8 cellular contexts compared by ENCODE assay signal in the genomic region with DNA sequence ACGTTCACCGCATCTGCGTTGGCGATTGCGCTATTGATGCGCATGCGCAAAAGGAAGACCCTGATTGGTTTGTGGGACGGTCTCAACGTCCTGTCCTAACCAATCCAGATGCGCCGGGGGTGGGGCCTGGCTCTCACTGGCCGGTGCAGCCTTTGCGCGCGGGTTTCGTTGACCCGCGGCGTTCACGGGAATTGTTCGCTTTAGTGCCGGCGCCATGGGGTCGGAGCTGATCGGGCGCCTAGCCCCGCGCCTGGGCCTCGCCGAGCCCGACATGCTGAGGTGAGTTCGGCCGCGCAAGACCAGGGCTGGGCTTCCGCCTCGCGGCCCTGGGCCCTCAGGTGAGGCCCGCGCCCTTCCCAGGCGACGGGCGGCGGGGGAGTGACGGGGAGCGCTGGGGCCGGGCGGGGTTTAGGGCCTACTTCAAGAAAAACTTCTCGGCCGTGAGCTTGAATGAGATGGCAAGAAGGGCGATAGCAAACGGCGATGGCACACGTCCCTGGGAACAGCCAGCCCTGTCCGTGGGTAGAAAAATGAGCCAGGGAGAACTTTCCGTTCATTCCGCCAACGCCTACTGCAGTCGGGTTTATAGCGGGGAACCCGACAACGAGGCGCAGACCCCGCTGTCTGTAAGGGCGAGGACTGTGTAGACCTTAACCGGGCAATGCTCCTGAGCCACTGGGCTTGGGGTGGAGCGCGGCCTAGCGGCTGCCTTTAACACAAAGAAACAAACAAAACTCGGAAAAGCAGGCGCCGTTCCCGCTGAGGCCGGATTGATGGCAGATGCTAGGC. TPM values are rescaled to one million over a fixed set of nuclear protein-coding genes. Genes with fewer than 3 reads are reported as not detected.
DNase-seq lines count a peak whose midpoint lies in the region; ATAC-seq and TF ChIP-seq lines count a peak whose summit lies in the region.

A gene with protein sequence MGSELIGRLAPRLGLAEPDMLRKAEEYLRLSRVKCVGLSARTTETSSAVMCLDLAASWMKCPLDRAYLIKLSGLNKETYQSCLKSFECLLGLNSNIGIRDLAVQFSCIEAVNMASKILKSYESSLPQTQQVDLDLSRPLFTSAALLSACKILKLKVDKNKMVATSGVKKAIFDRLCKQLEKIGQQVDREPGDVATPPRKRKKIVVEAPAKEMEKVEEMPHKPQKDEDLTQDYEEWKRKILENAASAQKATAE (plus strand): TSS at position 168 of the 789 bp plus-strand sequence. CDS start 47 bp downstream, at position 215.

- H3K9ac ChIP-seq in SU-DHL-6 (ENCODE audit: low read length) = peak within 1 kb of the TSS; percentile 76

- TF ChIP-seq EP300 in upper lobe of left lung (IDR thresholded peaks at IDR 0.05) = no peak

- intact Hi-C loops in cardiac septum (cut with DNase I) = loop anchor here (2.0 to 5.0 kb wide), 2 partner anchors 68 to 141 kb away; partner anchors contain the start of gene C16orf87

- H3K79me2 ChIP-seq in SU-DHL-6 (ENCODE audit: insufficient read depth, low read length) = peaks cover 70% of the 10 kb centered on the region

- H3K4me3 Mint-ChIP-seq in activated naive CD8-positive, alpha-beta T cell treated with anti-CD3 and anti-CD28 coated beads, Interleukin-2, amount 50 U/mL, for 24 hours = no peak within 1 kb of the TSS

- peaks cover 20 to 38% (median 24%) of the 10 kb centered on the region in 4 donors for H3K4me1 ChIP-seq in upper lobe of left lung

- H3K27me3 ChIP-seq in SU-DHL-6 (ENCODE audit: low read length) (no peaks in the 10 kb centered on the region), upper lobe of left lung (no peaks in the 10 kb centered on the region)

- 1% methylated on average over 37 to 66 of the region's 73 CpGs for WGBS in upper lobe of left lung, 2 donors

- peak within 1 kb of the TSS; percentile 99 for H3K4me3 ChIP-seq in SU-DHL-6 (ENCODE audit: insufficient read depth, low read length, poor library complexity, severe bottlenecking)
- H3K4me3 ChIP-seq in upper lobe of left lung = peak within 1 kb of the TSS; percentile 73 to 96 (median 94)

- peaks cover 28% of the 10 kb centered on the region for H3K36me3 Mint-ChIP-seq in activated naive CD8-positive, alpha-beta T cell treated with anti-CD3 and anti-CD28 coated beads, Interleukin-2, amount 50 U/mL, for 24 hours (ENCODE audit: low read depth)

- ATAC-seq in HG02642 (IDR thresholded peaks at IDR 0.05; ENCODE audit: poor library complexity, unreplicated experiment) (peak; percentile 80), upper lobe of left lung (ENCODE audit: low FRiP score in 2 of 2) (peak; percentile 95 to 98)
- peak; percentile 87 for ATAC-seq in activated naive CD8-positive, alpha-beta T cell treated with anti-CD3 and anti-CD28 coated beads, Interleukin-2, amount 50 U/mL, for 24 hours

- no peaks in the 10 kb centered on the region for H3K27me3 Mint-ChIP-seq in activated naive CD8-positive, alpha-beta T cell treated with anti-CD3 and anti-CD28 coated beads, Interleukin-2, amount 50 U/mL, for 24 hours

- peak; percentile 99 for DNase-seq in NCI-H1105 treated with DMSO at 0.1 percent for 48 hours (lab: John Stamatoyannopoulos, UW)
- peak; percentile 97 for DNase-seq in activated naive CD8-positive, alpha-beta T cell treated with anti-CD3 and anti-CD28 coated beads, Interleukin-2, amount 50 U/mL, for 24 hours
- DNase-seq in cardiac septum (ENCODE audit: low spot score) = peak; percentile 99
- peak; percentile 97 for DNase-seq in pons (ENCODE audit: low spot score)
- peak; percentile 95 to 99 for DNase-seq in upper lobe of left lung

- H3K9me2 ChIP-seq in SU-DHL-6 (replicated peaks; ENCODE audit: insufficient read depth, low read length) = no peaks in the 10 kb centered on the region

- H3K9me3 ChIP-seq in SU-DHL-6 (ENCODE audit: insufficient read depth, low read length) (no peaks in the 10 kb centered on the region), upper lobe of left lung (no peaks in the 10 kb centered on the region)

- peak within 1 kb of the TSS; percentile 93 for H3K27ac ChIP-seq in SU-DHL-6 (ENCODE audit: low read depth, low read length)
- peak within 1 kb of the TSS; percentile 92 to 96 (median 94) for H3K27ac ChIP-seq in upper lobe of left lung

- H3K27ac Mint-ChIP-seq in activated naive CD8-positive, alpha-beta T cell treated with anti-CD3 and anti-CD28 coated beads, Interleukin-2, amount 50 U/mL, for 24 hours = no peak within 1 kb of the TSS

- peaks cover 29% of the 10 kb centered on the region for H3K4me1 Mint-ChIP-seq in activated naive CD8-positive, alpha-beta T cell treated with anti-CD3 and anti-CD28 coated beads, Interleukin-2, amount 50 U/mL, for 24 hours

- peaks cover 25% of the 10 kb centered on the region for H4K20me1 ChIP-seq in SU-DHL-6 (ENCODE audit: low read depth, low read length)

- H3K4me2 ChIP-seq in SU-DHL-6 (ENCODE audit: low read depth, low read length, poor library complexity, severe bottlenecking) = peak within 1 kb of the TSS; percentile 89

- TF ChIP-seq CTCF in GM12873 (IDR thresholded peaks at IDR 0.05; ENCODE audit: insufficient read depth, low read depth, low read length, missing control alignments) = peak; percentile 76
- TF ChIP-seq CTCF in SU-DHL-6 (IDR thresholded peaks at IDR 0.05; ENCODE audit: insufficient read depth, low read length, poor library complexity, severe bottlenecking) = peak; percentile 72
- TF ChIP-seq CTCF in upper lobe of left lung (IDR thresholded peaks at IDR 0.05) = peak in 4 of 6 experiments; percentile 3 to 54 (median 35)

- peaks cover 8% of the 10 kb centered on the region; the same call in 1 of the 2 replicates for H3F3A ChIP-seq in SU-DHL-6 (ENCODE audit: insufficient read depth)

- H3K36me3 ChIP-seq in SU-DHL-6 (ENCODE audit: low read length) (peaks cover 23% of the 10 kb centered on the region), upper lobe of left lung (no peaks in the 10 kb centered on the region)

- TF ChIP-seq POLR2A in upper lobe of left lung (IDR thresholded peaks at IDR 0.05) = no peak

- H2AFZ ChIP-seq in SU-DHL-6 (ENCODE audit: low read depth, low read length, severe bottlenecking) = peak within 1 kb of the TSS; percentile 92

- no peaks in the 10 kb centered on the region for H3K9me3 Mint-ChIP-seq in activated naive CD8-positive, alpha-beta T cell treated with anti-CD3 and anti-CD28 coated beads, Interleukin-2, amount 50 U/mL, for 24 hours

RNA-seq across cellular contexts. Expression of the gene that starts here (rescaled TPM):
- total RNA-seq in cardiac septum (3.0 TPM), upper lobe of left lung (1 to 10 TPM; 1.4 to 4.3 (median 1.9) TPM)

Comparison
In these comparisons a context has a peak if more than half of its experiments do, and no peak if none do; other contexts are left out.
1. Peak in every context shown above with its lines: DNase-seq, ATAC-seq, H3K4me3 ChIP-seq and H3K27ac ChIP-seq.